In the genomic region with DNA sequence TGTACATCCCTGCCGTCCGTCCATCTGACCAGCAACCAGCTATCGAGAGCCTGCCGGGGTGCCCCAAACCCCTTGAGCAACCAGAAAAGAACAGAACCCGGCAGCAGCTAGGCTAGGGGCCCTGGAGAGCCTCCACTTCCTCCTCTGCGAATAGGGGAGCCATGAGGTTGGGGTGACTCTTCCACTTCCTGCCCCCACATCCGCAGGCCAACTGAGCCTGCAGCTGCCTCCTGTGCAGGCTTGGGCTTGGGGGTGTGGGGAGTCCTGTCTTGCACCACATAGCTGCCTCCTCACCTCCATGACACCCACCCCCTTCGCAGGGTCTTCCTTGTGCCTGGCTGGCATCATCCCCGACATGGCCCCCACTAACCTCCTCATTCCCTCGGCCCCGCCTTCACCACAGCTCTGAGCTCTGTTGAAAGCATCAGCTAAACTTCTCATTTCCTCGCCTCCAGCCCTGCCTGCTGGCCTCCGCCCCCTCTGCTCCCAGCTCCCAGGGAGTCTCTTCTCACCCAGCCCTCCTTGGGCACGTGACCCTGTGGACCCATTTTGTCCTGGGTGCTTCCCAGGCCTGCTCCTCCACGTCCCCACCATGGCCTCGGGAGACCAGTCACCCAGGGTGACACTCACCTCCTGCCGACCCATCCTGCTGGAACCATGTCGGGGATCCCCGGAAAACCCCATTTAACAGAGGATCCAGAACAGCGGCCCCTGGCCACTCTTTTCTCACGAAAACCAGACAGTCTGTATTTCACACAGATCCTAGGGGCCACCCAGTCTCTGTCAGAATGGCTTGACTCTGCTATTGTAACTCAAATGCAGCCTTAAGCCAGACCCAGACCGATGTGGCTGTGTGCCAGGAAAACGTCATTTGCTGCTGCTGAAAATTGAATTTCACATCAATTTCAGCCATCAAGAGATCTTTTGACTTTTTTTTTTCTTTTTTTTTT, we compare ENCODE assay signal across 8 cellular contexts. TPM values are rescaled to one million over a fixed set of nuclear protein-coding genes. Genes with fewer than 3 reads are reported as not detected.
A peak's percentile ranks its signal among the peaks of the same experiment; 100 is the strongest.
DNase-seq lines count a peak whose midpoint lies in the region; ATAC-seq and TF ChIP-seq lines count a peak whose summit lies in the region.

No MANE protein-coding gene starts in this region.

- H3K27ac Mint-ChIP-seq in CD4-positive, CD25-positive, alpha-beta regulatory T cell = peak overlapping the region; percentile 94 to 98 (median 97)
- peak overlapping the region; percentile 99 for H3K27ac Mint-ChIP-seq in activated CD4-positive, alpha-beta memory T cell treated with anti-CD3 and anti-CD28 coated beads, Interleukin-2, amount 10 ng/mL, durations not matched to agents 7 days and 5 days
- peak overlapping the region; percentile 57 for H3K27ac Mint-ChIP-seq in neural crest cell (ENCODE audit: unreplicated experiment)

- no peak overlapping the region; the same call in 1 of the 2 replicates for H2AFZ ChIP-seq in Karpas-422 (ENCODE audit: low read length)

- no peaks in the 10 kb centered on the region for H3K9me2 ChIP-seq in Karpas-422 (replicated peaks; ENCODE audit: insufficient read depth, low read length)

- CTCF ChIA-PET in activated CD4-positive, alpha-beta memory T cell treated with anti-CD3 and anti-CD28 coated beads, Interleukin-2, amount 10 ng/mL, durations not matched to agents 7 days and 5 days (lab: Charles Lee) = interaction anchor here (0.8 to 1.2 kb wide), 8 partner anchors 46 to 257 kb away, joined by 3 to 8 read pairs (median 4); a partner anchor contains a TSS

- peak; percentile 58 to 93 (median 87) for DNase-seq in CD4-positive, CD25-positive, alpha-beta regulatory T cell
- DNase-seq in Karpas-422 (peak; percentile 93), neural crest cell (ENCODE audit: low read depth, low spot score) (no peak), superior temporal gyrus (ENCODE audit: extremely low spot score) (peak; percentile 67), NCI-H345 treated with DMSO at 0.1 percent for 48 hours (lab: John Stamatoyannopoulos, UW; ENCODE audit: unreplicated experiment) (no peak)
- peak; percentile 90 for DNase-seq in activated CD4-positive, alpha-beta memory T cell treated with anti-CD3 and anti-CD28 coated beads, Interleukin-2, amount 10 ng/mL, durations not matched to agents 7 days and 5 days
- peak; percentile 61 to 72 (median 69) for DNase-seq in effector memory CD4-positive, alpha-beta T cell

- no peaks in the 10 kb centered on the region for H3K9me3 ChIP-seq in CD4-positive, CD25-positive, alpha-beta regulatory T cell (ENCODE audit: control insufficient read depth in 2 of 2, low read length in 2 of 2)
- H3K9me3 ChIP-seq in Karpas-422 (ENCODE audit: low read length) = no peaks in the 10 kb centered on the region
- no peaks in the 10 kb centered on the region for H3K9me3 ChIP-seq in effector memory CD4-positive, alpha-beta T cell (ENCODE audit: control insufficient read depth, low read length)

- TF ChIP-seq CTCF in neural crest cell (conservative IDR thresholded peaks at IDR 0.05) = no peak

- no peaks in the 10 kb centered on the region for H3K27me3 Mint-ChIP-seq in CD4-positive, CD25-positive, alpha-beta regulatory T cell
- H3K27me3 Mint-ChIP-seq in activated CD4-positive, alpha-beta memory T cell treated with anti-CD3 and anti-CD28 coated beads, Interleukin-2, amount 10 ng/mL, durations not matched to agents 7 days and 5 days = no peaks in the 10 kb centered on the region
- H3K27me3 Mint-ChIP-seq in neural crest cell (ENCODE audit: low read depth) = no peaks in the 10 kb centered on the region

- no peaks in the 10 kb centered on the region for H3K27me3 ChIP-seq in CD4-positive, CD25-positive, alpha-beta regulatory T cell (ENCODE audit: control insufficient read depth, insufficient read depth, low read length)
- H3K27me3 ChIP-seq in Karpas-422 (ENCODE audit: low read length) = no peaks in the 10 kb centered on the region
- no peaks in the 10 kb centered on the region for H3K27me3 ChIP-seq in effector memory CD4-positive, alpha-beta T cell (replicated peaks; ENCODE audit: control insufficient read depth, insufficient read depth, low read length, poor library complexity, severe bottlenecking)

- peaks cover 0 to 1% (median 0%) of the 10 kb centered on the region in 7 donors for H3K9me3 Mint-ChIP-seq in CD4-positive, CD25-positive, alpha-beta regulatory T cell
- no peaks in the 10 kb centered on the region for H3K9me3 Mint-ChIP-seq in activated CD4-positive, alpha-beta memory T cell treated with anti-CD3 and anti-CD28 coated beads, Interleukin-2, amount 10 ng/mL, durations not matched to agents 7 days and 5 days
- no peaks in the 10 kb centered on the region for H3K9me3 Mint-ChIP-seq in neural crest cell

- H4K20me1 ChIP-seq in Karpas-422 (ENCODE audit: insufficient read depth, low read depth, low read length) = no peaks in the 10 kb centered on the region

- H3K4me3 Mint-ChIP-seq in CD4-positive, CD25-positive, alpha-beta regulatory T cell = peak overlapping the region; percentile 87 to 92 (median 90)
- H3K4me3 Mint-ChIP-seq in activated CD4-positive, alpha-beta memory T cell treated with anti-CD3 and anti-CD28 coated beads, Interleukin-2, amount 10 ng/mL, durations not matched to agents 7 days and 5 days = peak overlapping the region; percentile 75
- H3K4me3 Mint-ChIP-seq in neural crest cell = no peak overlapping the region

- peaks cover 23% of the 10 kb centered on the region for H3K36me3 Mint-ChIP-seq in CD4-positive, CD25-positive, alpha-beta regulatory T cell
- H3K36me3 Mint-ChIP-seq in activated CD4-positive, alpha-beta memory T cell treated with anti-CD3 and anti-CD28 coated beads, Interleukin-2, amount 10 ng/mL, durations not matched to agents 7 days and 5 days (ENCODE audit: low read depth) = peaks cover 29% of the 10 kb centered on the region
- peaks cover 3% of the 10 kb centered on the region for H3K36me3 Mint-ChIP-seq in neural crest cell (ENCODE audit: low read depth)

- no peaks in the 10 kb centered on the region for H3K36me3 ChIP-seq in CD4-positive, CD25-positive, alpha-beta regulatory T cell (ENCODE audit: control insufficient read depth, insufficient read depth, low read length)
- no peaks in the 10 kb centered on the region for H3K36me3 ChIP-seq in Karpas-422 (ENCODE audit: insufficient read depth, low read length)
- peaks cover 4% of the 10 kb centered on the region for H3K36me3 ChIP-seq in effector memory CD4-positive, alpha-beta T cell (ENCODE audit: control insufficient read depth, insufficient read depth, low read length)

- POLR2A ChIA-PET in activated CD4-positive, alpha-beta memory T cell treated with anti-CD3 and anti-CD28 coated beads, Interleukin-2, amount 10 ng/mL, durations not matched to agents 7 days and 5 days (lab: Charles Lee) = interaction anchor here (0.5 to 3.2 kb wide), 20 partner anchors 8 to 621 kb away, joined by 3 to 50 read pairs (median 4); a partner anchor contains a TSS

- ATAC-seq in CD4-positive, CD25-positive, alpha-beta regulatory T cell (ENCODE audit: low read depth in 2 of 2) = peak; percentile 96 to 97
- ATAC-seq in GM21390 (IDR thresholded peaks at IDR 0.05; ENCODE audit: unreplicated experiment) = peak; percentile 54

- H3K27ac ChIP-seq in CD4-positive, CD25-positive, alpha-beta regulatory T cell (ENCODE audit: insufficient read depth, low read length, poor library complexity, severe bottlenecking) = peak overlapping the region; percentile 96
- H3K27ac ChIP-seq in Karpas-422 (ENCODE audit: low read length) = peak overlapping the region; percentile 95
- H3K27ac ChIP-seq in effector memory CD4-positive, alpha-beta T cell (ENCODE audit: insufficient read depth, low read length, poor library complexity, severe bottlenecking) = peak overlapping the region; percentile 89

- H3K4me3 ChIP-seq in CD4-positive, CD25-positive, alpha-beta regulatory T cell (ENCODE audit: low read depth, low read length) = peak overlapping the region; percentile 73
- peak overlapping the region; percentile 48 for H3K4me3 ChIP-seq in Karpas-422 (ENCODE audit: low read length)
- H3K4me3 ChIP-seq in effector memory CD4-positive, alpha-beta T cell (ENCODE audit: insufficient read depth, low read depth, low read length, poor library complexity, severe bottlenecking) = peak overlapping the region; percentile 41

- peak overlapping the region; percentile 72 for H3K4me2 ChIP-seq in Karpas-422 (ENCODE audit: low read depth, low read length, poor library complexity, severe bottlenecking)

- peaks cover 9 to 73% (median 24%) of the 10 kb centered on the region in 4 donors for H3K4me1 Mint-ChIP-seq in CD4-positive, CD25-positive, alpha-beta regulatory T cell
- H3K4me1 Mint-ChIP-seq in activated CD4-positive, alpha-beta memory T cell treated with anti-CD3 and anti-CD28 coated beads, Interleukin-2, amount 10 ng/mL, durations not matched to agents 7 days and 5 days = peaks cover 67% of the 10 kb centered on the region
- H3K4me1 Mint-ChIP-seq in neural crest cell = peaks cover 14% of the 10 kb centered on the region

- peak overlapping the region; percentile 73 for H3K9ac ChIP-seq in Karpas-422 (ENCODE audit: low read length)

- H3K79me2 ChIP-seq in Karpas-422 (ENCODE audit: low read length) = peaks cover 55% of the 10 kb centered on the region

- peaks cover 40% of the 10 kb centered on the region for H3K4me1 ChIP-seq in CD4-positive, CD25-positive, alpha-beta regulatory T cell (ENCODE audit: control insufficient read depth, insufficient read depth, low read length, poor library complexity, severe bottlenecking)
- peaks cover 52% of the 10 kb centered on the region for H3K4me1 ChIP-seq in Karpas-422 (ENCODE audit: low read length)
- H3K4me1 ChIP-seq in effector memory CD4-positive, alpha-beta T cell (ENCODE audit: control insufficient read depth, insufficient read depth, low read length, poor library complexity, severe bottlenecking) = peaks cover 19% of the 10 kb centered on the region

RNA-seq across cellular contexts. Expression of a gene that starts 50.4 kb away (rescaled TPM):
- 252 TPM for total RNA-seq in CD4-positive, CD25-positive, alpha-beta regulatory T cell
- polyA plus RNA-seq in CD4-positive, CD25-positive, alpha-beta regulatory T cell = 1 to 10 TPM; 3.4 to 6.7 (median 4.9) TPM
- total RNA-seq in Karpas-422 (2014; rRNA removed; shearing (Covaris generic); ENCODE audit: low replicate concordance) = 80.1 and 114 TPM in 2 replicates
- 100 to 1,000 TPM; 190 to 203 TPM for total RNA-seq in activated CD4-positive, alpha-beta memory T cell treated with anti-CD3 and anti-CD28 coated beads, Interleukin-2, amount 10 ng/mL, durations not matched to agents 7 days and 5 days
- 113 and 119 TPM in 2 replicates for total RNA-seq in neural crest cell

RNA-seq across cellular contexts. Expression of a gene that starts 50.8 kb away (rescaled TPM):
- 26.9 TPM for total RNA-seq in CD4-positive, CD25-positive, alpha-beta regulatory T cell
- 10 to 100 TPM; 11.0 to 12.7 (median 11.1) TPM for polyA plus RNA-seq in CD4-positive, CD25-positive, alpha-beta regulatory T cell
- 17.6 and 20.4 TPM in 2 replicates for total RNA-seq in Karpas-422 (2014; rRNA removed; shearing (Covaris generic); ENCODE audit: low replicate concordance)
- total RNA-seq in activated CD4-positive, alpha-beta memory T cell treated with anti-CD3 and anti-CD28 coated beads, Interleukin-2, amount 10 ng/mL, durations not matched to agents 7 days and 5 days = 10 to 100 TPM; 37.0 to 40.6 TPM
- total RNA-seq in neural crest cell = 36.5 and 46.4 TPM in 2 replicates

Comparison
In these comparisons a context has a peak if more than half of its experiments do, and no peak if none do; other contexts are left out.
1. DNase-seq: peak in CD4-positive, CD25-positive, alpha-beta regulatory T cell (3 of 3), Karpas-422 (single experiment), activated CD4-positive, alpha-beta memory T cell treated with anti-CD3 and anti-CD28 coated beads, Interleukin-2, amount 10 ng/mL, durations not matched to agents 7 days and 5 days (single experiment), effector memory CD4-positive, alpha-beta T cell (3 of 3) and superior temporal gyrus (single experiment); none in neural crest cell (single experiment) and NCI-H345 treated with DMSO at 0.1 percent for 48 hours (single experiment).
2. Peak in every context shown above with its lines, with median percentiles within 50 percentile points of each other: H3K27ac ChIP-seq, H3K4me3 ChIP-seq and H3K27ac Mint-ChIP-seq.